ENCODE assay signal across 16 cellular contexts in genomic region chr1:175303308-175303707, GRCh38.
DNase-seq lines count a peak whose midpoint lies in the region; ATAC-seq lines count a peak whose summit lies in the region.
"Had no signal": no experiment of that assay in that cellular context is flagged by ENCODE, and none has a peak within 500 bp of the region (broad histone marks: within the 10 kb centered on the region; RNA-seq: fewer than 3 reads in every experiment).

No MANE protein-coding gene starts in this region.

- H3K9me3 Mint-ChIP-seq in stimulated activated naive B cell treated with anti-CD40 and anti-IgM and Interleukin-4, amounts not matched to agents 10 μg/mL and 1 μg/mL and 100 μg/mL, for 72 hours, result no peaks in the 10 kb centered on the region
- H3K9me3 Mint-ChIP-seq: CD4-positive, alpha-beta memory T cell; GM23338; H9 had no signal

- no peaks in the 10 kb centered on the region for H3K27me3 Mint-ChIP-seq in stimulated activated naive B cell treated with anti-CD40 and anti-IgM and Interleukin-4, amounts not matched to agents 10 μg/mL and 1 μg/mL and 100 μg/mL, for 72 hours

- H3K4me3 Mint-ChIP-seq in stimulated activated naive B cell treated with anti-CD40 and anti-IgM and Interleukin-4, amounts not matched to agents 10 μg/mL and 1 μg/mL and 100 μg/mL, for 72 hours, result no peak overlapping the region
- H3K4me3 Mint-ChIP-seq: CD4-positive, alpha-beta memory T cell; GM23338; H9 had no signal

- H3K36me3 Mint-ChIP-seq in stimulated activated naive B cell treated with anti-CD40 and anti-IgM and Interleukin-4, amounts not matched to agents 10 μg/mL and 1 μg/mL and 100 μg/mL, for 72 hours, result no peaks in the 10 kb centered on the region
- H3K36me3 Mint-ChIP-seq: CD4-positive, alpha-beta memory T cell had no signal

- H3K27ac Mint-ChIP-seq in stimulated activated naive B cell treated with anti-CD40 and anti-IgM and Interleukin-4, amounts not matched to agents 10 μg/mL and 1 μg/mL and 100 μg/mL, for 72 hours, result no peak overlapping the region
- H3K27ac Mint-ChIP-seq: GM23338, H9 had no signal

- peaks cover 31 to 39% of the 10 kb centered on the region in 2 donors for H3K4me1 Mint-ChIP-seq in stimulated activated naive B cell treated with anti-CD40 and anti-IgM and Interleukin-4, amounts not matched to agents 10 μg/mL and 1 μg/mL and 100 μg/mL, for 72 hours
- H3K4me1 Mint-ChIP-seq: GM23338, H9 had no signal

- ATAC-seq in HG02610 (IDR thresholded peaks at IDR 0.05; ENCODE audit: unreplicated experiment), result peak; percentile 51
- ATAC-seq in stimulated activated naive B cell treated with anti-CD40 and anti-IgM and Interleukin-4, amounts not matched to agents 10 μg/mL and 1 μg/mL and 100 μg/mL, for 72 hours (replicated peaks), result peak; percentile 62 to 70
- ATAC-seq in HG03135 (IDR thresholded peaks at IDR 0.05; ENCODE audit: unreplicated experiment), result no peak
- no peak for ATAC-seq in HG02885 (IDR thresholded peaks at IDR 0.05; ENCODE audit: poor library complexity, unreplicated experiment)
- ATAC-seq: GM23338, HCT116 had no signal

- DNase-seq in NAMALWA (ENCODE audit: low spot score) (peak; percentile 52), kidney tubule cell (ENCODE audit: low spot score) (peak; percentile 3)
- DNase-seq in stimulated activated naive B cell treated with anti-CD40 and anti-IgM and Interleukin-4, amounts not matched to agents 10 μg/mL and 1 μg/mL and 100 μg/mL, for 72 hours, result no peak
- DNase-seq in stimulated activated CD8-positive, alpha-beta memory T cell treated with anti-CD3 and anti-CD28 coated beads, Interleukin-4, amount 100 ng/mL, for 48 hours, result no peak
- DNase-seq: C1 segment of cervical spinal cord; Calu3; CD4-positive, alpha-beta memory T cell; COR-L47; DMS53; DMS79 treated with DMSO at 0.1 percent for 48 hours; H9 had no signal

Comparison
In these comparisons a context has a peak if more than half of its experiments do, and no peak if none do; other contexts are left out.
1. ATAC-seq: peak in HG02610 (single experiment) and stimulated activated naive B cell treated with anti-CD40 and anti-IgM and Interleukin-4, amounts not matched to agents 10 μg/mL and 1 μg/mL and 100 μg/mL, for 72 hours (2 of 2); none in HG03135 (single experiment) and HG02885 (single experiment).
2. DNase-seq: peak in NAMALWA (single experiment) and kidney tubule cell (single experiment); none in stimulated activated naive B cell treated with anti-CD40 and anti-IgM and Interleukin-4, amounts not matched to agents 10 μg/mL and 1 μg/mL and 100 μg/mL, for 72 hours (single experiment) and stimulated activated CD8-positive, alpha-beta memory T cell treated with anti-CD3 and anti-CD28 coated beads, Interleukin-4, amount 100 ng/mL, for 48 hours (single experiment).